Comparison of ENCODE assay signal across 13 cellular contexts in genomic region chr1:202644219-202645096, GRCh38.
DNase-seq lines count a peak whose midpoint lies in the region; ATAC-seq and TF ChIP-seq lines count a peak whose summit lies in the region.
"Had no signal": no experiment of that assay in that cellular context is flagged by ENCODE, and none has a peak within 500 bp of the region (broad histone marks: within the 10 kb centered on the region; RNA-seq: fewer than 3 reads in every experiment).

No MANE protein-coding gene starts in this region.

- peaks cover 4% of the 10 kb centered on the region for H3K4me1 ChIP-seq in iPS-18a (ENCODE audit: control insufficient read depth, low read depth, low read length)
- peaks cover 4% of the 10 kb centered on the region for H3K4me1 ChIP-seq in smooth muscle cell (ENCODE audit: low read depth)
- H3K4me1 ChIP-seq in ovary (ENCODE audit: insufficient read depth) = peaks cover 9% of the 10 kb centered on the region

- H3K27ac ChIP-seq in iPS-18a (ENCODE audit: low read length) (no peak overlapping the region), smooth muscle cell (ENCODE audit: low read depth) (no peak overlapping the region), ovary (no peak overlapping the region)
- H3K27ac ChIP-seq: colonic mucosa had no signal

- 4% methylated on average over 19 of the region's 22 CpGs for WGBS in smooth muscle cell (ENCODE audit: low lambda C conversion rate)
- WGBS in ovary, 3 donors = 18 to 21% (median 18%) methylated on average over 22 of the region's 22 CpGs

- no peaks in the 10 kb centered on the region for H3K36me3 ChIP-seq in iPS-18a (ENCODE audit: control insufficient read depth, low read depth, low read length)
- H3K36me3 ChIP-seq in smooth muscle cell (ENCODE audit: low read depth) = no peaks in the 10 kb centered on the region
- no peaks in the 10 kb centered on the region for H3K36me3 ChIP-seq in ovary
- H3K36me3 ChIP-seq: colonic mucosa had no signal

- no peaks in the 10 kb centered on the region for H3K79me2 ChIP-seq in smooth muscle cell (ENCODE audit: low read depth)

- H3K9me3 ChIP-seq in T-helper 17 cell (ENCODE audit: control insufficient read depth, low read length, poor library complexity, severe bottlenecking) = no peaks in the 10 kb centered on the region
- H3K9me3 ChIP-seq in iPS-18a (ENCODE audit: control insufficient read depth, low read depth, low read length) = no peaks in the 10 kb centered on the region
- no peaks in the 10 kb centered on the region for H3K9me3 ChIP-seq in smooth muscle cell (replicated peaks; ENCODE audit: low read depth)
- no peaks in the 10 kb centered on the region for H3K9me3 ChIP-seq in ovary
- H3K9me3 ChIP-seq: colonic mucosa had no signal

- H4K20me1 ChIP-seq in smooth muscle cell (ENCODE audit: low read depth) = no peaks in the 10 kb centered on the region

- no peak overlapping the region for H3K9ac ChIP-seq in iPS-18a (ENCODE audit: low read length)
- H3K9ac ChIP-seq in smooth muscle cell (ENCODE audit: low read depth) = no peak overlapping the region

- no peak overlapping the region for H3K27ac Mint-ChIP-seq in T-helper 17 cell

- H3K27me3 ChIP-seq in iPS-18a (ENCODE audit: control insufficient read depth, insufficient read depth, low read length) (peaks cover 60% of the 10 kb centered on the region), smooth muscle cell (ENCODE audit: low read depth) (peaks cover 85% of the 10 kb centered on the region), ovary (no peaks in the 10 kb centered on the region)

- TF ChIP-seq EP300 in ovary (IDR thresholded peaks at IDR 0.05) = no peak

- ATAC-seq in activated T-cell treated with anti-CD3 and anti-CD28 coated beads, Interleukin-2, amount 50 U/mL, for 4 hours = no peak
- ATAC-seq in T-helper 17 cell = peak; percentile 22

- H3K27me3 Mint-ChIP-seq in activated T-cell treated with anti-CD3 and anti-CD28 coated beads, Interleukin-2, amount 50 U/mL, for 4 hours (ENCODE audit: low read depth) = peaks cover 72% of the 10 kb centered on the region
- peaks cover 56% of the 10 kb centered on the region for H3K27me3 Mint-ChIP-seq in T-helper 17 cell

- TF ChIP-seq POLR2A in ovary (IDR thresholded peaks at IDR 0.05) = no peak

- peak overlapping the region; percentile 86 for H3K4me2 ChIP-seq in smooth muscle cell

- H3K4me3 ChIP-seq in iPS-18a (ENCODE audit: low read length) = peak overlapping the region; percentile 75
- H3K4me3 ChIP-seq in smooth muscle cell = peak overlapping the region; percentile 53
- H3K4me3 ChIP-seq in ovary = no peak overlapping the region

- intact Hi-C loops in ovary (cut with DNase I) = no loop called here
- intact Hi-C loops in posterior vena cava (cut with DNase I) = no loop called here

- no peak for DNase-seq in activated T-cell treated with anti-CD3 and anti-CD28 coated beads, Interleukin-2, amount 50 U/mL, for 4 hours
- no peak for DNase-seq in activated T-cell treated with anti-CD3 and anti-CD28 coated beads, Interleukin-2, amount 50 U/mL, for 1 hour
- DNase-seq in T-helper 17 cell (no peak), smooth muscle cell (lab: John Stamatoyannopoulos, UW; ENCODE audit: unreplicated experiment) (no peak), ovary (no peak), kidney glomerular epithelial cell (lab: John Stamatoyannopoulos, UW) (no peak), posterior vena cava (ENCODE audit: low spot score) (no peak)
- DNase-seq: ACHN; activated CD4-positive, alpha-beta T cell treated with anti-CD3 and anti-CD28 coated beads, Interleukin-2, amount 50 U/mL, for 48 hours; colonic mucosa; NCI-H2081 treated with DMSO at 0.1 percent for 48 hours; T-helper 1 cell had no signal

- TF ChIP-seq CTCF in smooth muscle cell (IDR thresholded peaks at IDR 0.05; ENCODE audit: borderline replicate concordance, insufficient read depth, poor library complexity, severe bottlenecking) (no peak), ovary (IDR thresholded peaks at IDR 0.05) (no peak)

- peaks cover 24% of the 10 kb centered on the region for H3K4me1 Mint-ChIP-seq in activated T-cell treated with anti-CD3 and anti-CD28 coated beads, Interleukin-2, amount 50 U/mL, for 4 hours (ENCODE audit: low read depth)
- peaks cover 23% of the 10 kb centered on the region for H3K4me1 Mint-ChIP-seq in T-helper 17 cell

- H3F3A ChIP-seq in smooth muscle cell (ENCODE audit: low read depth) = no peaks in the 10 kb centered on the region

- H3K9me3 Mint-ChIP-seq in activated T-cell treated with anti-CD3 and anti-CD28 coated beads, Interleukin-2, amount 50 U/mL, for 4 hours = no peaks in the 10 kb centered on the region

- no peak overlapping the region for H2AFZ ChIP-seq in smooth muscle cell (ENCODE audit: low read depth)

- H3K36me3 Mint-ChIP-seq in activated T-cell treated with anti-CD3 and anti-CD28 coated beads, Interleukin-2, amount 50 U/mL, for 4 hours (ENCODE audit: insufficient read depth) = no peaks in the 10 kb centered on the region
- H3K36me3 Mint-ChIP-seq in T-helper 17 cell (ENCODE audit: low read depth) = peaks cover 3% of the 10 kb centered on the region

- H3K4me3 Mint-ChIP-seq in activated T-cell treated with anti-CD3 and anti-CD28 coated beads, Interleukin-2, amount 50 U/mL, for 4 hours = peak overlapping the region; percentile 55
- peak overlapping the region; percentile 87 for H3K4me3 Mint-ChIP-seq in T-helper 17 cell
